13 cellular contexts compared by ENCODE assay signal in genomic region chr7:42736931-42737330, GRCh38.
DNase-seq lines count a peak whose midpoint lies in the region; ATAC-seq, FAIRE-seq and TF ChIP-seq lines count a peak whose summit lies in the region.
"Had no signal": no experiment of that assay in that cellular context is flagged by ENCODE, and none has a peak within 500 bp of the region (broad histone marks: within the 10 kb centered on the region; RNA-seq: fewer than 3 reads in every experiment).

No MANE protein-coding gene starts in this region.

- TF ChIP-seq POLR2A in HepG2 (IDR thresholded peaks at IDR 0.05; ENCODE audit: insufficient read depth in 1 of 2, low read depth in 2 of 2, low read length in 2 of 2) (no peak), right lobe of liver (IDR thresholded peaks at IDR 0.05) (no peak)

- no peak overlapping the region for H3K9ac ChIP-seq in HepG2 (ENCODE audit: insufficient read depth, low read depth, low read length)

- H3K79me2 ChIP-seq in HepG2 (ENCODE audit: insufficient read depth, low read length) = no peaks in the 10 kb centered on the region

- H3K27me3 ChIP-seq in HepG2 (ENCODE audit: control insufficient read depth in 1 of 2, insufficient read depth in 2 of 2, low read length in 2 of 2) (no peaks in the 10 kb centered on the region), right lobe of liver (no peaks in the 10 kb centered on the region)
- H3K27me3 ChIP-seq: right atrium auricular region had no signal

- no peaks in the 10 kb centered on the region for H3K36me3 ChIP-seq in HepG2 (replicated peaks in 1 of 2; ENCODE audit: control insufficient read depth in 1 of 2, insufficient read depth in 2 of 2, low read length in 2 of 2)
- no peaks in the 10 kb centered on the region for H3K36me3 ChIP-seq in right lobe of liver
- H3K36me3 ChIP-seq: right atrium auricular region had no signal

- no peak for FAIRE-seq in HepG2 (lab: Jason Lieb, UNC)

- TF ChIP-seq EP300 in HepG2 (IDR thresholded peaks at IDR 0.05; ENCODE audit: low read depth in 2 of 2, low read length in 2 of 2) = no peak
- no peak for TF ChIP-seq EP300 in HepG2 (CRISPR knock-in tag; IDR thresholded peaks at IDR 0.05; ENCODE audit: borderline replicate concordance)

- H3K27ac ChIP-seq in HepG2 (ENCODE audit: extremely low read length, insufficient read depth, low read length) (no peak overlapping the region), right lobe of liver (no peak overlapping the region), VCaP (no peak overlapping the region)
- H3K27ac ChIP-seq: right atrium auricular region had no signal

- H3K4me2 ChIP-seq in HepG2 (ENCODE audit: low read depth, low read length) = no peak overlapping the region

- H3K4me1 ChIP-seq in HepG2 (ENCODE audit: insufficient read depth, low read length) (no peaks in the 10 kb centered on the region), right lobe of liver (no peaks in the 10 kb centered on the region)

- in situ Hi-C loops in HepG2 (cut with HindIII; ENCODE audit: extremely low pct_ligation_motif_present, low pct_unique_long_range_greater_than_20kb) = no loop called here

- H3K4me3 ChIP-seq in HepG2 (replicated peaks in 1 of 3; ENCODE audit: insufficient read depth in 1 of 3, low read depth in 2 of 3, low read length in 3 of 3) = no peak overlapping the region
- no peak overlapping the region for H3K4me3 ChIP-seq in right lobe of liver
- no peak overlapping the region for H3K4me3 ChIP-seq in fibroblast of villous mesenchyme (ENCODE audit: low read depth, low read length)
- H3K4me3 ChIP-seq: right atrium auricular region had no signal

- H3K9me3 ChIP-seq in HepG2 (ENCODE audit: low read length) = no peaks in the 10 kb centered on the region
- H3K9me3 ChIP-seq in right lobe of liver = no peaks in the 10 kb centered on the region
- H3K9me3 ChIP-seq: right atrium auricular region had no signal

- WGBS in HepG2 (ENCODE audit: low lambda C conversion rate) = 0% methylated on average over 1 of the region's 1 CpG
- WGBS in right lobe of liver (ENCODE audit: insufficient coverage, low coverage, low lambda C conversion rate, missing lambda C conversion rate) = 63% methylated on average over 1 of the region's 1 CpG

- no TSS peak for BruUV-seq in HepG2 (replicated peaks; lab: Mats Ljungman, UMichigan)

- no peaks in the 10 kb centered on the region for H4K20me1 ChIP-seq in HepG2 (ENCODE audit: insufficient read depth, low read length)

- CTCF ChIA-PET in HepG2 (lab: Yijun Ruan, JAX; ENCODE audit: low intra/inter-chr PET ratio, low total read pairs) = no interaction called here

- POLR2A ChIA-PET in HepG2 (lab: Yijun Ruan, JAX) = no interaction called here

- TF ChIP-seq RAD21 in HepG2 (CRISPR knock-in tag; IDR thresholded peaks at IDR 0.05) = no peak

- intact Hi-C loops in HepG2 (cut with micrococcal nuclease; ENCODE audit: unreplicated experiment) = no loop called here
- intact Hi-C loops in right lobe of liver (cut with DNase I) = no loop called here

- DNase-seq in HepG2 (ENCODE audit: low spot score) (no peak), right lobe of liver (no peak), fibroblast of villous mesenchyme (ENCODE audit: low read depth) (no peak), KG1 (lab: John Stamatoyannopoulos, UW) (no peak)
- DNase-seq: activated gamma-delta T cell treated with Interleukin-2 at 50 U/mL for 16 hours, NCI-H1048, NCI-H345, substantia nigra had no signal

- H2AFZ ChIP-seq in HepG2 (ENCODE audit: low read length) = no peak overlapping the region

- ATAC-seq in HepG2 = peak; percentile 87
- ATAC-seq in right lobe of liver = no peak
- no peak for ATAC-seq in GM19452 (IDR thresholded peaks at IDR 0.05; ENCODE audit: unreplicated experiment)
- ATAC-seq in HG03520 (IDR thresholded peaks at IDR 0.05; ENCODE audit: unreplicated experiment) = no peak
- ATAC-seq in GM18868 (IDR thresholded peaks at IDR 0.05; ENCODE audit: unreplicated experiment) = no peak

- TF ChIP-seq CTCF in HepG2 (CRISPR knock-in tag; IDR thresholded peaks at IDR 0.05) = no peak
- TF ChIP-seq CTCF in right lobe of liver (IDR thresholded peaks at IDR 0.05) = no peak
- TF ChIP-seq CTCF in VCaP (conservative IDR thresholded peaks at IDR 0.05) = peak; percentile 35
- peak; percentile 34 for TF ChIP-seq CTCF in fibroblast of villous mesenchyme (IDR thresholded peaks at IDR 0.05; ENCODE audit: insufficient read depth, low read depth, low read length)

TF ChIP-seq in HepG2, 621 proteins besides CTCF, POLR2A, EP300 and RAD21:
- no peak for TF ChIP-seq RXRB (CRISPR knock-in tag; IDR thresholded peaks at IDR 0.05; ENCODE audit: borderline replicate concordance)
- TF ChIP-seq TBX3 (IDR thresholded peaks at IDR 0.05; ENCODE audit: borderline replicate concordance) = no peak
- TF ChIP-seq SIN3A (IDR thresholded peaks at IDR 0.05; ENCODE audit: borderline replicate concordance, low read depth, low read length) = no peak
- TF ChIP-seq PAXIP1 (CRISPR knock-in tag; conservative IDR thresholded peaks at IDR 0.05) = no peak
- TF ChIP-seq TGIF2 (CRISPR knock-in tag; IDR thresholded peaks at IDR 0.05) = no peak

Comparison
In these comparisons a context has a peak if more than half of its experiments do, and no peak if none do; other contexts are left out.
1. CTCF ChIP-seq: peak in VCaP (single experiment) and fibroblast of villous mesenchyme (single experiment); none in HepG2 (single experiment) and right lobe of liver (0 of 4).